Comparison of ENCODE assay signal across 8 cellular contexts in genomic region chr5:140107312-140108092, GRCh38. TPM values are rescaled to one million over a fixed set of nuclear protein-coding genes. Genes with fewer than 3 reads are reported as not detected.
DNase-seq lines count a peak whose midpoint lies in the region; ATAC-seq and TF ChIP-seq lines count a peak whose summit lies in the region.

No MANE protein-coding gene starts in this region.

- H3K36me3 ChIP-seq in HUES64 (ENCODE audit: insufficient read depth, low read length) = no peaks in the 10 kb centered on the region
- no peaks in the 10 kb centered on the region for H3K36me3 ChIP-seq in OCI-LY7 (ENCODE audit: insufficient read depth, low read length)
- no peaks in the 10 kb centered on the region for H3K36me3 ChIP-seq in muscle layer of colon (ENCODE audit: insufficient read depth, low read length)

- H3K9ac ChIP-seq in HUES64 (ENCODE audit: low read depth, low read length) = peak overlapping the region; percentile 69
- peak overlapping the region; percentile 94 for H3K9ac ChIP-seq in muscle layer of colon (ENCODE audit: low read length)

- H3K4me3 ChIP-seq in HUES64 (ENCODE audit: low read length) (peak overlapping the region; percentile 73), OCI-LY7 (ENCODE audit: low read depth, low read length, poor library complexity, severe bottlenecking) (peak overlapping the region; percentile 96), muscle layer of colon (ENCODE audit: low read depth in 1 of 2, low read length in 2 of 2) (peak overlapping the region; percentile 66 to 79)

- 0 out of 2 replicates have a peak, but pooled peaks have one; percentile 17 for TF ChIP-seq CTCF in OCI-LY7 (conservative IDR thresholded peaks at IDR 0.05; ENCODE audit: low read length)

- H3K27me3 ChIP-seq in HUES64 (ENCODE audit: insufficient read depth, low read length) = peaks cover 94% of the 10 kb centered on the region
- H3K27me3 ChIP-seq in muscle layer of colon (ENCODE audit: control insufficient read depth in 1 of 2, insufficient read depth in 2 of 2, low read length in 2 of 2) = no peaks in the 10 kb centered on the region

- peak; percentile 78 for TF ChIP-seq POLR2A in erythroblast (IDR thresholded peaks at IDR 0.05; ENCODE audit: low read length)

- CTCF ChIA-PET in OCI-LY7 (lab: Charles Lee; ENCODE audit: unreplicated experiment) = interaction anchor here (0.6 kb wide), 2 partner anchors 105 to 320 kb away, joined by 3 read pairs; no protein-coding TSS in a partner anchor

- H3K9me3 ChIP-seq in HUES64 (ENCODE audit: insufficient read depth, low read depth, low read length) (no peaks in the 10 kb centered on the region), OCI-LY7 (ENCODE audit: low read length) (no peaks in the 10 kb centered on the region; the same call in 1 of the 2 replicates), muscle layer of colon (ENCODE audit: low read length) (no peaks in the 10 kb centered on the region)

- H3K79me2 ChIP-seq in OCI-LY7 (ENCODE audit: insufficient read depth, low read depth, low read length) = peaks cover 42% of the 10 kb centered on the region

- peak overlapping the region; percentile 20; the same call in 1 of the 2 replicates for H3K27ac ChIP-seq in HUES64 (ENCODE audit: low read depth, low read length)
- peak overlapping the region; percentile 78 for H3K27ac ChIP-seq in OCI-LY7 (ENCODE audit: low read depth, low read length, poor library complexity, severe bottlenecking)
- peak overlapping the region; percentile 99 for H3K27ac ChIP-seq in muscle layer of colon (ENCODE audit: low read depth, low read length)

- no peaks in the 10 kb centered on the region for H3K9me2 ChIP-seq in OCI-LY7 (ENCODE audit: insufficient read depth, low read length)

- peak; percentile 88 for DNase-seq in DMS114 treated with DMSO at 0.1 percent for 48 hours (lab: John Stamatoyannopoulos, UW; ENCODE audit: unreplicated experiment)
- DNase-seq in OCI-LY7 (ENCODE audit: low spot score) = peak; percentile 95
- DNase-seq in activated T-cell treated with anti-CD3 and anti-CD28 coated beads, Interleukin-2, amount 50 U/mL, for 1 hour = peak; percentile 95
- DNase-seq in erythroblast (lab: John Stamatoyannopoulos, UW) = peak; percentile 92 to 94
- peak; percentile 82 to 89 for DNase-seq in stimulated activated CD8-positive, alpha-beta memory T cell treated with anti-CD3 and anti-CD28 coated beads, Interleukin-7, amount 100 ng/mL, for 1 hour (ENCODE audit: low read depth in 2 of 2)

- no TSS peak for BruUV-seq in OCI-LY7 (replicated peaks; lab: Mats Ljungman, UMichigan)

- POLR2A ChIA-PET in OCI-LY7 (lab: Charles Lee) = interaction anchor here (0.6 to 0.8 kb wide), 3 partner anchors 20 to 467 kb away, joined by 3 to 5 read pairs (median 4); no protein-coding TSS in a partner anchor

- H3K4me2 ChIP-seq in OCI-LY7 (ENCODE audit: low read length) = peak overlapping the region; percentile 95

- H2AFZ ChIP-seq in OCI-LY7 (ENCODE audit: low read length) = peak overlapping the region; percentile 78

- H3K4me1 ChIP-seq in HUES64 (ENCODE audit: insufficient read depth, low read length) (peaks cover 34% of the 10 kb centered on the region), OCI-LY7 (ENCODE audit: insufficient read depth, low read length, poor library complexity, severe bottlenecking) (peaks cover 47% of the 10 kb centered on the region), muscle layer of colon (ENCODE audit: insufficient read depth, low read length) (peaks cover 35% of the 10 kb centered on the region)

- WGBS in HUES64 = under 1% methylated on average over 86 of the region's 88 CpGs

- ATAC-seq in GM21447 (IDR thresholded peaks at IDR 0.05; ENCODE audit: unreplicated experiment) = peak; percentile 83

- intact Hi-C loops in OCI-LY7 (cut with micrococcal nuclease; ENCODE audit: unreplicated experiment) = loop anchor here (5.0 kb wide), 3 partner anchors 35 to 295 kb away; partner anchors contain the start of genes ANKHD1 and HBEGF

- peaks cover 16% of the 10 kb centered on the region for H4K20me1 ChIP-seq in OCI-LY7 (ENCODE audit: insufficient read depth, low read length)

RNA-seq across cellular contexts. Expression of gene PURA, which starts 6.4 kb away (rescaled TPM):
- 1.5 TPM for polyA plus RNA-seq in HUES64 (2013, experiment 1 of 2)
- polyA plus RNA-seq in HUES64 (2013, experiment 2 of 2) = 1.4 TPM
- total RNA-seq in OCI-LY7 (2014; rRNA removed; shearing (Covaris generic)) = 19.3 and 19.7 TPM in 2 replicates
- total RNA-seq in OCI-LY7 (2022) = 19.0 and 20.7 TPM in 2 replicates

RNA-seq across cellular contexts. Expression of gene IGIP, which starts 18.2 kb away (rescaled TPM):
- polyA plus RNA-seq in HUES64 (2013, experiment 1 of 2) = 0.15 TPM
- 0.13 TPM for polyA plus RNA-seq in HUES64 (2013, experiment 2 of 2)
- total RNA-seq in OCI-LY7 (2014; rRNA removed; shearing (Covaris generic)) = 3.0 and 3.3 TPM in 2 replicates
- total RNA-seq in OCI-LY7 (2022) = 4.9 and 5.5 TPM in 2 replicates

Comparison
In these comparisons a context has a peak if more than half of its experiments do, and no peak if none do; other contexts are left out.
1. Peak in every context shown above with its lines: DNase-seq, ATAC-seq, H3K4me3 ChIP-seq and H3K27ac ChIP-seq.
2. H3K27ac ChIP-seq: peak in every context shown above with its lines; median percentile 99 in muscle layer of colon; 78 in OCI-LY7; 20 in HUES64.